In genomic region chr11:73393479-73394415, GRCh38 we compare ENCODE assay signal across 8 cellular contexts. TPM values are rescaled to one million over a fixed set of nuclear protein-coding genes. Genes with fewer than 3 reads are reported as not detected.
A peak's percentile ranks its signal among the peaks of the same experiment; 100 is the strongest.
DNase-seq lines count a peak whose midpoint lies in the region; ATAC-seq and TF ChIP-seq lines count a peak whose summit lies in the region.

No MANE protein-coding gene starts in this region.

- CTCF ChIA-PET in BJ (lab: Yijun Ruan, JAX): interaction anchor here (0.6 to 3.5 kb wide), 32 partner anchors 8 to 267 kb away, joined by 3 to 30 read pairs (median 6); partner anchors contain the start of genes ARHGEF17 and RELT

- POLR2A ChIA-PET in BJ (lab: Charles Lee): no interaction called here

- TF ChIP-seq CTCF in BJ (IDR thresholded peaks at IDR 0.05; ENCODE audit: insufficient read depth, low read depth, low read length) (peak; percentile 88), dorsolateral prefrontal cortex (IDR thresholded peaks at IDR 0.05 in 54 of 56, conservative IDR thresholded peaks at IDR 0.05 in 2 of 56; ENCODE audit: low read depth in 1 of 56, partially characterized antibody in 56 of 56) (peak; percentile 37 to 87 (median 80))

- H3K27ac ChIP-seq in dorsolateral prefrontal cortex: peak overlapping the region in 14 of 59 donors; percentile 3 to 65 (median 37)

- intact Hi-C loops in dorsolateral prefrontal cortex (cut with DNase I): loop anchor here (1.0 to 5.0 kb wide), 4 partner anchors 41 to 86 kb away; partner anchors contain the start of gene ARHGEF17 (in 1 of the 2)

- H3K4me3 ChIP-seq in BJ (ENCODE audit: low read depth, low read length) (no peak overlapping the region), dorsolateral prefrontal cortex (no peak overlapping the region)

- peaks cover 15% of the 10 kb centered on the region for H3K36me3 ChIP-seq in BJ (ENCODE audit: control insufficient read depth, insufficient read depth, low read length)

- ATAC-seq in HG02763 (IDR thresholded peaks at IDR 0.05; ENCODE audit: unreplicated experiment): no peak

- no peak for DNase-seq in BJ (ENCODE audit: low read depth)
- DNase-seq in H4 (ENCODE audit: low spot score): peak; percentile 61
- peak; percentile 53 for DNase-seq in NCI-H510A treated with DMSO at 0.1 percent for 48 hours (lab: John Stamatoyannopoulos, UW)
- DNase-seq in activated CD4-positive, alpha-beta T cell treated with anti-CD3 and anti-CD28 coated beads, Interleukin-2, amount 50 U/mL, for 24 hours (ENCODE audit: low read depth in 1 of 2, low spot score in 1 of 2): peak; percentile 39 to 46
- DNase-seq in dorsolateral prefrontal cortex: peak; percentile 58 to 85 (median 77)
- DNase-seq in medulla oblongata (ENCODE audit: extremely low spot score): peak; percentile 83
- peak; percentile 34 for DNase-seq in stimulated activated CD8-positive, alpha-beta memory T cell treated with anti-CD3 and anti-CD28 coated beads, Interleukin-15, amount 100 ng/mL, for 1 hour (ENCODE audit: low read depth)

- H3K27me3 ChIP-seq in BJ (ENCODE audit: control insufficient read depth, insufficient read depth, low read length): no peaks in the 10 kb centered on the region
- H3K27me3 ChIP-seq in dorsolateral prefrontal cortex: no peaks in the 10 kb centered on the region

RNA-seq across cellular contexts. Expression of gene RELT, which starts 17.5 kb away (rescaled TPM):
- 2.4 and 3.7 TPM in 2 replicates for polyA plus RNA-seq in BJ (2011; rRNA removed)
- polyA minus RNA-seq in BJ (2011; rRNA and poly(A)+ RNA removed): 2.4 and 2.9 TPM in 2 replicates
- total RNA-seq in H4 (2014; rRNA removed; shearing (Covaris generic)): 2.1 and 2.2 TPM in 2 replicates
- 10 to 100 TPM in 110 of 120 experiments, 1 to 10 TPM in 10; 8.6 to 36.1 (median 12.8) TPM for total RNA-seq in dorsolateral prefrontal cortex
